Comparison of ENCODE assay signal across 8 cellular contexts in genomic region chr6:148559848-148560433, GRCh38.
DNase-seq lines count a peak whose midpoint lies in the region; ATAC-seq and TF ChIP-seq lines count a peak whose summit lies in the region.

No MANE protein-coding gene starts in this region.

- ATAC-seq in GM18868 (IDR thresholded peaks at IDR 0.05; ENCODE audit: unreplicated experiment) (peak; percentile 77), HG03432 (IDR thresholded peaks at IDR 0.05; ENCODE audit: unreplicated experiment) (peak; percentile 90)

- H3K36me3 ChIP-seq in mucosa of stomach (ENCODE audit: control insufficient read depth, insufficient read depth, low read length) = no peaks in the 10 kb centered on the region

- no peaks in the 10 kb centered on the region for H3K9me3 ChIP-seq in mucosa of stomach (ENCODE audit: control insufficient read depth, low read length)

- peak; percentile 89 for DNase-seq in AG08396 (ENCODE audit: low spot score)
- DNase-seq in NOMO-1 (lab: John Stamatoyannopoulos, UW; ENCODE audit: unreplicated experiment in 2 of 2) = peak; percentile 43 to 52
- DNase-seq in activated T-cell treated with anti-CD3 and anti-CD28 coated beads for 24 hours (ENCODE audit: low read depth) = peak; percentile 62
- DNase-seq in epithelial cell of proximal tubule (ENCODE audit: low read depth) = no peak
- peak; percentile 33 to 48 for DNase-seq in stimulated activated CD8-positive, alpha-beta memory T cell treated with anti-CD3 and anti-CD28 coated beads, Interleukin-7, amount 100 ng/mL, for 1 hour (ENCODE audit: low read depth in 2 of 2)

- peak; percentile 90 for TF ChIP-seq CTCF in epithelial cell of proximal tubule (conservative IDR thresholded peaks at IDR 0.05; ENCODE audit: low read depth, low read length)

- peak overlapping the region; percentile 50 for H3K9ac ChIP-seq in mucosa of stomach (ENCODE audit: low read length)

- peak overlapping the region; percentile 53 for H3K4me3 ChIP-seq in epithelial cell of proximal tubule (ENCODE audit: low read depth, low read length)
- peak overlapping the region; percentile 18 for H3K4me3 ChIP-seq in mucosa of stomach (ENCODE audit: low read length)

- H3K4me1 ChIP-seq in mucosa of stomach (ENCODE audit: control insufficient read depth, insufficient read depth, low read length) = peaks cover 10% of the 10 kb centered on the region

- no peaks in the 10 kb centered on the region for H3K27me3 ChIP-seq in mucosa of stomach (ENCODE audit: control insufficient read depth, insufficient read depth, low read length)
